ENCODE assay signal across 8 cellular contexts in genomic region chr1:33055210-33055991, GRCh38. TPM values are rescaled to one million over a fixed set of nuclear protein-coding genes. Genes with fewer than 3 reads are reported as not detected.
DNase-seq lines count a peak whose midpoint lies in the region; ATAC-seq and TF ChIP-seq lines count a peak whose summit lies in the region.

No MANE protein-coding gene starts in this region.

- WGBS in testis, 2 donors = 44 to 50% methylated on average over 11 of the region's 11 CpGs

- peaks cover 5% of the 10 kb centered on the region for H3K4me1 ChIP-seq in testis

- H3K27me3 ChIP-seq in testis = no peaks in the 10 kb centered on the region

- no peaks in the 10 kb centered on the region for H3K27me3 Mint-ChIP-seq in activated CD4-positive, alpha-beta T cell treated with anti-CD3 and anti-CD28 coated beads, Interleukin-2, amount 10 ng/mL, durations not matched to agents 7 days and 5 days
- no peaks in the 10 kb centered on the region for H3K27me3 Mint-ChIP-seq in mesothelial cell of epicardium (ENCODE audit: low read depth)

- no peak for TF ChIP-seq POLR2A in testis (IDR thresholded peaks at IDR 0.05)

- no peaks in the 10 kb centered on the region for H3K9me3 ChIP-seq in testis

- peaks cover 2% of the 10 kb centered on the region for H3K36me3 Mint-ChIP-seq in activated CD4-positive, alpha-beta T cell treated with anti-CD3 and anti-CD28 coated beads, Interleukin-2, amount 10 ng/mL, durations not matched to agents 7 days and 5 days (ENCODE audit: low read depth)
- H3K36me3 Mint-ChIP-seq in mesothelial cell of epicardium = peaks cover 4% of the 10 kb centered on the region

- TF ChIP-seq CTCF in epithelial cell of proximal tubule (conservative IDR thresholded peaks at IDR 0.05; ENCODE audit: low read depth, low read length) (peak; percentile 88), mesothelial cell of epicardium (IDR thresholded peaks at IDR 0.05; ENCODE audit: unreplicated experiment) (peak; percentile 73), testis (IDR thresholded peaks at IDR 0.05) (peak; percentile 40 to 79 (median 66))

- CTCF ChIA-PET in activated CD4-positive, alpha-beta T cell treated with anti-CD3 and anti-CD28 coated beads, Interleukin-2, amount 10 ng/mL, durations not matched to agents 7 days and 5 days (lab: Charles Lee) = interaction anchor here (0.6 to 2.1 kb wide), 11 partner anchors 12 to 400 kb away, joined by 3 to 7 read pairs (median 3); partner anchors contain the start of gene RNF19B

- POLR2A ChIA-PET in activated CD4-positive, alpha-beta T cell treated with anti-CD3 and anti-CD28 coated beads, Interleukin-2, amount 10 ng/mL, durations not matched to agents 7 days and 5 days (lab: Charles Lee) = no interaction called here

- H3K4me1 Mint-ChIP-seq in activated CD4-positive, alpha-beta T cell treated with anti-CD3 and anti-CD28 coated beads, Interleukin-2, amount 10 ng/mL, durations not matched to agents 7 days and 5 days = peaks cover 5% of the 10 kb centered on the region
- H3K4me1 Mint-ChIP-seq in mesothelial cell of epicardium = peaks cover 8% of the 10 kb centered on the region

- no peak overlapping the region for H3K4me3 ChIP-seq in epithelial cell of proximal tubule (ENCODE audit: low read depth, low read length)
- no peak overlapping the region for H3K4me3 ChIP-seq in testis

- H3K9me3 Mint-ChIP-seq in activated CD4-positive, alpha-beta T cell treated with anti-CD3 and anti-CD28 coated beads, Interleukin-2, amount 10 ng/mL, durations not matched to agents 7 days and 5 days = peaks cover 3% of the 10 kb centered on the region
- H3K9me3 Mint-ChIP-seq in mesothelial cell of epicardium = peaks cover 8% of the 10 kb centered on the region

- H3K27ac Mint-ChIP-seq in activated CD4-positive, alpha-beta T cell treated with anti-CD3 and anti-CD28 coated beads, Interleukin-2, amount 10 ng/mL, durations not matched to agents 7 days and 5 days = no peak overlapping the region
- peak overlapping the region; percentile 45 for H3K27ac Mint-ChIP-seq in mesothelial cell of epicardium

- no peak for ATAC-seq in HG03139 (IDR thresholded peaks at IDR 0.05; ENCODE audit: unreplicated experiment)

- H3K4me3 Mint-ChIP-seq in activated CD4-positive, alpha-beta T cell treated with anti-CD3 and anti-CD28 coated beads, Interleukin-2, amount 10 ng/mL, durations not matched to agents 7 days and 5 days = no peak overlapping the region
- no peak overlapping the region for H3K4me3 Mint-ChIP-seq in mesothelial cell of epicardium

- H3K27ac ChIP-seq in testis = no peak overlapping the region

- no peaks in the 10 kb centered on the region for H3K36me3 ChIP-seq in testis (ENCODE audit: low read depth, missing control alignments)

- DNase-seq in AG20443 (ENCODE audit: low spot score) = peak; percentile 78
- DNase-seq in GM19238 (ENCODE audit: insufficient read length, low spot score) = peak; percentile 37
- peak; percentile 27 to 64 for DNase-seq in NCI-H446 (lab: John Stamatoyannopoulos, UW)
- DNase-seq in activated CD4-positive, alpha-beta T cell treated with anti-CD3 and anti-CD28 coated beads, Interleukin-2, amount 10 ng/mL, durations not matched to agents 7 days and 5 days = peak; percentile 42
- DNase-seq in epithelial cell of proximal tubule (ENCODE audit: low read depth) = peak; percentile 59
- peak; percentile 37 to 56 for DNase-seq in mesothelial cell of epicardium (ENCODE audit: low spot score in 2 of 2, unreplicated experiment in 2 of 2)
- DNase-seq in testis = peak; percentile 85

- intact Hi-C loops in testis (cut with DNase I; ENCODE audit: low total_unique reads) = loop anchor here (10.0 kb wide), 1 partner anchor 121 kb away; no protein-coding TSS in a partner anchor

RNA-seq across cellular contexts. Expression of gene AK2, which starts 18.7 kb away (rescaled TPM):
- 100 to 1,000 TPM; 181 to 193 TPM for total RNA-seq in activated CD4-positive, alpha-beta T cell treated with anti-CD3 and anti-CD28 coated beads, Interleukin-2, amount 10 ng/mL, durations not matched to agents 7 days and 5 days
- total RNA-seq in epithelial cell of proximal tubule (237 and 276 TPM in 2 replicates), mesothelial cell of epicardium (136 to 142 TPM (median 139 TPM) in 3 replicates), testis (100 to 1,000 TPM; 181 to 219 TPM)
- 144 TPM for polyA plus RNA-seq in testis (ENCODE audit: insufficient read depth, low read depth, low replicate concordance)

RNA-seq across cellular contexts. Expression of gene AZIN2, which starts 25.6 kb away (rescaled TPM):
- total RNA-seq in activated CD4-positive, alpha-beta T cell treated with anti-CD3 and anti-CD28 coated beads, Interleukin-2, amount 10 ng/mL, durations not matched to agents 7 days and 5 days = 1 to 10 TPM; 4.1 to 5.5 TPM
- 0.98 and 9.6 TPM in 2 replicates for total RNA-seq in epithelial cell of proximal tubule
- total RNA-seq in mesothelial cell of epicardium = 9.6 to 15.1 TPM (median 14.4 TPM) in 3 replicates
- 10 to 100 TPM; 38.2 to 68.7 TPM for total RNA-seq in testis
- polyA plus RNA-seq in testis (ENCODE audit: insufficient read depth, low read depth, low replicate concordance) = 56.9 TPM
